ENCODE assay signal across 12 cellular contexts in genomic region chr1:25694167-25694566, GRCh38.
A peak's percentile ranks its signal among the peaks of the same experiment; 100 is the strongest.
DNase-seq lines count a peak whose midpoint lies in the region; ATAC-seq and TF ChIP-seq lines count a peak whose summit lies in the region.
"Had no signal": no experiment of that assay in that cellular context is flagged by ENCODE, and none has a peak within 500 bp of the region (broad histone marks: within the 10 kb centered on the region; RNA-seq: fewer than 3 reads in every experiment).

No MANE protein-coding gene starts in this region.

- CTCF ChIA-PET in MCF 10A (lab: Yijun Ruan, JAX): no interaction called here

- TF ChIP-seq CTCF in breast epithelium (IDR thresholded peaks at IDR 0.05): no peak
- no peak for TF ChIP-seq CTCF in MCF 10A (IDR thresholded peaks at IDR 0.05; ENCODE audit: unreplicated experiment)
- no peak for TF ChIP-seq CTCF in gastroesophageal sphincter (IDR thresholded peaks at IDR 0.05)
- TF ChIP-seq CTCF in omental fat pad (IDR thresholded peaks at IDR 0.05): no peak

- H3K27me3 ChIP-seq in breast epithelium (no peaks in the 10 kb centered on the region), gastroesophageal sphincter (no peaks in the 10 kb centered on the region), aorta (ENCODE audit: control insufficient read depth in 1 of 2, insufficient read depth in 2 of 2, low read length in 1 of 2) (no peaks in the 10 kb centered on the region)

- ATAC-seq in gastroesophageal sphincter: peak; percentile 34
- ATAC-seq in omental fat pad (ENCODE audit: low FRiP score): peak; percentile 20
- ATAC-seq in aorta (ENCODE audit: low FRiP score): peak; percentile 64
- ATAC-seq: GM12878; naive thymus-derived CD8-positive, alpha-beta T cell had no signal

- peak overlapping the region; percentile 73 to 92 for H3K27ac ChIP-seq in breast epithelium
- H3K27ac ChIP-seq in gastroesophageal sphincter: peak overlapping the region; percentile 87 to 92 (median 88)
- H3K27ac ChIP-seq in aorta (ENCODE audit: low read depth in 1 of 2, low read length in 2 of 2): peak overlapping the region; percentile 19 to 45

- 18 to 24% methylated on average over 3 to 4 of the region's 5 CpGs for WGBS in gastroesophageal sphincter (ENCODE audit: low coverage in 1 of 2), 2 donors
- WGBS in aorta, 2 donors: 7 to 15% methylated on average over 5 of the region's 5 CpGs

- no peaks in the 10 kb centered on the region for H3K27me3 Mint-ChIP-seq in MCF 10A (ENCODE audit: insufficient read depth, unreplicated experiment)
- H3K27me3 Mint-ChIP-seq: naive thymus-derived CD8-positive, alpha-beta T cell had no signal

- H3K27ac Mint-ChIP-seq in MCF 10A (ENCODE audit: low read depth, unreplicated experiment): no peak overlapping the region

- BruUV-seq in MCF 10A (replicated peaks; lab: Mats Ljungman, UMichigan): no TSS peak

- TF ChIP-seq POLR2A in breast epithelium (IDR thresholded peaks at IDR 0.05) (no peak), gastroesophageal sphincter (IDR thresholded peaks at IDR 0.05) (no peak)

- H3K4me1 Mint-ChIP-seq in MCF 10A (ENCODE audit: insufficient read depth, unreplicated experiment): peaks cover 13% of the 10 kb centered on the region

- TF ChIP-seq EP300 in gastroesophageal sphincter (IDR thresholded peaks at IDR 0.05): no peak

- no peaks in the 10 kb centered on the region for H3K36me3 ChIP-seq in breast epithelium
- H3K36me3 ChIP-seq in gastroesophageal sphincter: no peaks in the 10 kb centered on the region
- H3K36me3 ChIP-seq in aorta (ENCODE audit: control insufficient read depth in 1 of 2, insufficient read depth in 2 of 2, low read length in 1 of 2): no peaks in the 10 kb centered on the region

- no peak overlapping the region for H3K4me3 ChIP-seq in breast epithelium
- no peak overlapping the region for H3K4me3 ChIP-seq in gastroesophageal sphincter
- H3K4me3 ChIP-seq in aorta (ENCODE audit: low read length in 2 of 2): no peak overlapping the region
- H3K4me3 ChIP-seq: GM12878 had no signal

- H3K4me1 ChIP-seq in breast epithelium (peaks cover 0 to 6% of the 10 kb centered on the region in 2 donors), gastroesophageal sphincter (peaks cover 14 to 79% (median 17%) of the 10 kb centered on the region in 3 donors), aorta (ENCODE audit: control insufficient read depth in 1 of 2, insufficient read depth in 2 of 2, low read length in 2 of 2) (peaks cover 3 to 4% of the 10 kb centered on the region in 2 donors)

- H3K9me3 ChIP-seq in breast epithelium (no peaks in the 10 kb centered on the region), gastroesophageal sphincter (no peaks in the 10 kb centered on the region), aorta (ENCODE audit: control insufficient read depth, low read length) (no peaks in the 10 kb centered on the region)

- intact Hi-C loops in breast epithelium (cut with DNase I; ENCODE audit: low total_unique reads) (no loop called here), MCF 10A (cut with micrococcal nuclease) (no loop called here), aorta (cut with DNase I) (loop anchor here in 1 of 2 donors (2.0 kb wide), 1 partner anchor 77 kb away; the partner anchor contains the start of gene MAN1C1)

- H3K4me3 Mint-ChIP-seq in MCF 10A (ENCODE audit: unreplicated experiment): no peak overlapping the region
- H3K4me3 Mint-ChIP-seq: naive thymus-derived CD8-positive, alpha-beta T cell had no signal

- POLR2A ChIA-PET in MCF 10A (lab: Yijun Ruan, JAX): interaction anchor here (1.4 kb wide), 1 partner anchor 13 kb away, joined by 3 read pairs; no protein-coding TSS in a partner anchor

- H3K36me3 Mint-ChIP-seq in MCF 10A (ENCODE audit: insufficient read depth, unreplicated experiment): no peaks in the 10 kb centered on the region

- DNase-seq in breast epithelium (ENCODE audit: low spot score in 2 of 2) (no peak), MCF 10A (ENCODE audit: unreplicated experiment) (no peak), omental fat pad (ENCODE audit: low spot score) (no peak), aorta (peak in 1 of 2 donors; percentile 68), 8988T (no peak), anterior cingulate cortex (lab: John Stamatoyannopoulos, UW) (no peak)
- no peak for DNase-seq in activated CD4-positive, alpha-beta T cell treated with anti-CD3 and anti-CD28 coated beads for 4 hours
- DNase-seq: AML-193, T-helper 1 cell had no signal

- no peaks in the 10 kb centered on the region for H3K9me3 Mint-ChIP-seq in MCF 10A (ENCODE audit: unreplicated experiment)
- H3K9me3 Mint-ChIP-seq: naive thymus-derived CD8-positive, alpha-beta T cell had no signal

Comparison
In these comparisons a context has a peak if more than half of its experiments do, and no peak if none do; other contexts are left out.
1. H3K27ac ChIP-seq: peak in every context shown above with its lines; median percentile 88 in gastroesophageal sphincter; 82 in breast epithelium; 32 in aorta.